Comparison of ENCODE assay signal across 32 cellular contexts in genomic region chr1:235293322-235293942, GRCh38. TPM values are rescaled to one million over a fixed set of nuclear protein-coding genes. Genes with fewer than 3 reads are reported as not detected.
A peak's percentile ranks its signal among the peaks of the same experiment; 100 is the strongest.
DNase-seq lines count a peak whose midpoint lies in the region; ATAC-seq and TF ChIP-seq lines count a peak whose summit lies in the region.
"Had no signal": no experiment of that assay in that cellular context is flagged by ENCODE, and none has a peak within 500 bp of the region (broad histone marks: within the 10 kb centered on the region; RNA-seq: fewer than 3 reads in every experiment).

No MANE protein-coding gene starts in this region.

- peaks cover 63% of the 10 kb centered on the region for H3K4me1 Mint-ChIP-seq in activated T-cell treated with anti-CD3 and anti-CD28 coated beads, Interleukin-2, amount 50 U/mL, for 24 hours (ENCODE audit: low read depth)
- H3K4me1 Mint-ChIP-seq in CD8-positive, alpha-beta T cell (ENCODE audit: low read depth), result peaks cover 66% of the 10 kb centered on the region
- peaks cover 66 to 75% (median 71%) of the 10 kb centered on the region in 3 donors for H3K4me1 Mint-ChIP-seq in T-cell
- peaks cover 22 to 81% (median 66%) of the 10 kb centered on the region in 4 donors for H3K4me1 Mint-ChIP-seq in naive thymus-derived CD8-positive, alpha-beta T cell

- H3K36me3 ChIP-seq in CD8-positive, alpha-beta T cell (ENCODE audit: insufficient read depth, low read length), result no peaks in the 10 kb centered on the region
- no peaks in the 10 kb centered on the region for H3K36me3 ChIP-seq in colonic mucosa
- H3K36me3 ChIP-seq: breast epithelium, pancreas, thoracic aorta had no signal

- no peaks in the 10 kb centered on the region for H3K27me3 Mint-ChIP-seq in activated T-cell treated with anti-CD3 and anti-CD28 coated beads, Interleukin-2, amount 50 U/mL, for 24 hours
- no peaks in the 10 kb centered on the region for H3K27me3 Mint-ChIP-seq in CD8-positive, alpha-beta T cell (ENCODE audit: low read depth)
- no peaks in the 10 kb centered on the region for H3K27me3 Mint-ChIP-seq in T-cell
- H3K27me3 Mint-ChIP-seq in naive thymus-derived CD8-positive, alpha-beta T cell, result no peaks in the 10 kb centered on the region

- CTCF ChIA-PET in CD8-positive, alpha-beta T cell (lab: Charles Lee), result interaction anchor here (0.8 kb wide), 1 partner anchor 48 kb away, joined by 4 read pairs; no protein-coding TSS in a partner anchor
- CTCF ChIA-PET in T-cell (lab: Charles Lee), result interaction anchor here in 1 of 2 donors (0.7 to 1.2 kb wide), 2 partner anchors 12 to 37 kb away, joined by 3 read pairs; no protein-coding TSS in a partner anchor

- in situ Hi-C loops in G401 (cut with HindIII; ENCODE audit: low sequenced_read_pairs), result no loop called here

- H3K4me1 ChIP-seq in CD8-positive, alpha-beta T cell (ENCODE audit: insufficient read depth, low read length), result peaks cover 52% of the 10 kb centered on the region
- peaks cover 4% of the 10 kb centered on the region for H3K4me1 ChIP-seq in colonic mucosa
- H3K4me1 ChIP-seq: breast epithelium had no signal

- H3K27ac ChIP-seq in CD8-positive, alpha-beta T cell (ENCODE audit: low read depth, low read length), result no peak overlapping the region
- no peak overlapping the region for H3K27ac ChIP-seq in colonic mucosa
- H3K27ac ChIP-seq: A549, breast epithelium, pancreas, thoracic aorta had no signal

- no peaks in the 10 kb centered on the region for H3K9me3 Mint-ChIP-seq in activated T-cell treated with anti-CD3 and anti-CD28 coated beads, Interleukin-2, amount 50 U/mL, for 24 hours
- peaks cover 3% of the 10 kb centered on the region for H3K9me3 Mint-ChIP-seq in CD8-positive, alpha-beta T cell
- no peaks in the 10 kb centered on the region for H3K9me3 Mint-ChIP-seq in T-cell
- peaks cover 0 to 6% (median 0%) of the 10 kb centered on the region in 9 donors for H3K9me3 Mint-ChIP-seq in naive thymus-derived CD8-positive, alpha-beta T cell
- H3K9me3 Mint-ChIP-seq: activated naive CD4-positive, alpha-beta T cell treated with anti-CD3 and anti-CD28 coated beads, Interleukin-2, amount 50 U/mL, for 72 hours had no signal

- no peak overlapping the region for H3K4me3 ChIP-seq in CD8-positive, alpha-beta T cell (ENCODE audit: low read depth, low read length)
- H3K4me3 ChIP-seq in colonic mucosa, result no peak overlapping the region
- H3K4me3 ChIP-seq: A549, breast epithelium, pancreas, skin epidermis, thoracic aorta had no signal

- H3K9me3 ChIP-seq in CD8-positive, alpha-beta T cell (ENCODE audit: low read length), result no peaks in the 10 kb centered on the region
- no peaks in the 10 kb centered on the region for H3K9me3 ChIP-seq in colonic mucosa
- H3K9me3 ChIP-seq: breast epithelium, pancreas, thoracic aorta had no signal

- DNase-seq in activated T-cell treated with anti-CD3 and anti-CD28 coated beads, Interleukin-2, amount 50 U/mL, for 24 hours, result no peak
- no peak for DNase-seq in activated T-cell treated with anti-CD3 and anti-CD28 coated beads, Interleukin-2, amount 50 U/mL, for 1 hour
- no peak for DNase-seq in CD8-positive, alpha-beta T cell
- DNase-seq in T-cell, result no peak
- DNase-seq in naive thymus-derived CD8-positive, alpha-beta T cell, result no peak
- DNase-seq in T1000 (lab: John Stamatoyannopoulos, UW), result no peak
- no peak for DNase-seq in G401 (ENCODE audit: low spot score)
- no peak for DNase-seq in colonic mucosa
- DNase-seq: activated CD8-positive, alpha-beta memory T cell treated with anti-CD3 and anti-CD28 coated beads, Interleukin-2, amount 50 U/mL, for 4 hours; anterior cingulate cortex; DMS 273 treated with DMSO at 0.1 percent for 48 hours; effector CD4-positive, alpha-beta T cell; H7; hypothalamus; mammary epithelial cell; NCI-H1436; NCI-H2081 treated with DMSO at 0.1 percent for 48 hours; NCI-H345; NCI-H69; pancreas; retina; Right ventricle myocardium superior; stimulated activated naive CD4-positive, alpha-beta T cell treated with Interleukin-2 at 50 U/mL for 16 hours had no signal

- H3K27ac Mint-ChIP-seq in activated T-cell treated with anti-CD3 and anti-CD28 coated beads, Interleukin-2, amount 50 U/mL, for 24 hours, result peak overlapping the region; percentile 27
- H3K27ac Mint-ChIP-seq in CD8-positive, alpha-beta T cell, result no peak overlapping the region
- peak overlapping the region; percentile 73 to 77 for H3K27ac Mint-ChIP-seq in T-cell
- H3K27ac Mint-ChIP-seq in naive thymus-derived CD8-positive, alpha-beta T cell, result peak overlapping the region in 8 of 10 donors; percentile 1 to 75 (median 56)
- H3K27ac Mint-ChIP-seq: activated naive CD4-positive, alpha-beta T cell treated with anti-CD3 and anti-CD28 coated beads, Interleukin-2, amount 50 U/mL, for 72 hours; activated T-helper 2 cell treated with anti-CD3 and anti-CD28 coated beads, Interferon-gamma antibody, Interleukin-2, Interleukin-4, amounts not matched to agents 10 μg/mL and 5 μg/mL and 100 μg/mL, durations not matched to agents 14 hours and 24 hours and 36 hours; T-helper 2 cell treated with Interferon-gamma antibody and Interleukin-4, amounts not matched to agents 5 μg/mL and 100 μg/mL, for 36 hours had no signal

- TF ChIP-seq CTCF in CD8-positive, alpha-beta T cell (IDR thresholded peaks at IDR 0.05), result no peak
- no peak for TF ChIP-seq CTCF in colonic mucosa (IDR thresholded peaks at IDR 0.05)

- intact Hi-C loops in CD8-positive, alpha-beta T cell (cut with DNase I, micrococcal nuclease), result loop anchor here in 1 of 2 experiments (5.0 kb wide), 1 partner anchor 34 kb away; the partner anchor contains the start of genes ARID4B and GGPS1
- intact Hi-C loops in colonic mucosa (cut with DNase I), result no loop called here

- H3K36me3 Mint-ChIP-seq in activated T-cell treated with anti-CD3 and anti-CD28 coated beads, Interleukin-2, amount 50 U/mL, for 24 hours (ENCODE audit: low read depth), result peaks cover 14% of the 10 kb centered on the region
- peaks cover 4% of the 10 kb centered on the region for H3K36me3 Mint-ChIP-seq in CD8-positive, alpha-beta T cell
- H3K36me3 Mint-ChIP-seq in T-cell, result peaks cover 8% of the 10 kb centered on the region
- H3K36me3 Mint-ChIP-seq in naive thymus-derived CD8-positive, alpha-beta T cell, result peaks cover 0 to 9% (median 0%) of the 10 kb centered on the region in 3 donors
- H3K36me3 Mint-ChIP-seq: activated naive CD4-positive, alpha-beta T cell treated with anti-CD3 and anti-CD28 coated beads, Interleukin-2, amount 50 U/mL, for 72 hours had no signal

- H3K4me3 Mint-ChIP-seq in activated T-cell treated with anti-CD3 and anti-CD28 coated beads, Interleukin-2, amount 50 U/mL, for 24 hours, result no peak overlapping the region
- H3K4me3 Mint-ChIP-seq in CD8-positive, alpha-beta T cell, result peak overlapping the region; percentile 21
- H3K4me3 Mint-ChIP-seq in T-cell, result no peak overlapping the region
- H3K4me3 Mint-ChIP-seq in naive thymus-derived CD8-positive, alpha-beta T cell, result peak overlapping the region in 4 of 10 donors; percentile 21 to 53 (median 25)
- H3K4me3 Mint-ChIP-seq: neural crest cell; T-helper 2 cell treated with Interferon-gamma antibody and Interleukin-4, amounts not matched to agents 5 μg/mL and 100 μg/mL, for 36 hours; WTC11 had no signal

- no peak for ATAC-seq in CD8-positive, alpha-beta T cell
- no peak for ATAC-seq in T-cell (replicated peaks in 1 of 4)
- peak; percentile 15 to 26 for ATAC-seq in naive thymus-derived CD8-positive, alpha-beta T cell
- ATAC-seq: A549; activated naive CD4-positive, alpha-beta T cell treated with anti-CD3 and anti-CD28 coated beads, Interleukin-2, amount 50 U/mL, for 72 hours; pancreas; WTC11 had no signal

- POLR2A ChIA-PET in CD8-positive, alpha-beta T cell (lab: Charles Lee), result interaction anchor here (0.6 kb wide), 1 partner anchor 37 kb away, joined by 3 read pairs; no protein-coding TSS in a partner anchor
- POLR2A ChIA-PET in T-cell (lab: Charles Lee), result interaction anchor here (0.5 to 1.4 kb wide), 4 partner anchors 11 to 177 kb away, joined by 3 to 5 read pairs (median 4); no protein-coding TSS in a partner anchor
- POLR2A ChIA-PET in naive thymus-derived CD8-positive, alpha-beta T cell (lab: Charles Lee), result interaction anchor here (0.8 to 1.1 kb wide), 2 partner anchors 35 to 78 kb away, joined by 3 to 4 read pairs; partner anchors contain the start of genes ARID4B and GGPS1

- no peaks in the 10 kb centered on the region for H3K27me3 ChIP-seq in CD8-positive, alpha-beta T cell (ENCODE audit: insufficient read depth, low read length)
- no peaks in the 10 kb centered on the region for H3K27me3 ChIP-seq in colonic mucosa
- H3K27me3 ChIP-seq: breast epithelium, pancreas had no signal

- no peak overlapping the region for H3K9ac ChIP-seq in colonic mucosa (ENCODE audit: low read depth in 2 of 2, low read length in 2 of 2)

RNA-seq across cellular contexts. Expression of gene ARID4B, which starts 34.5 kb away (rescaled TPM):
- 100 to 1,000 TPM; 153 to 156 TPM for total RNA-seq in CD8-positive, alpha-beta T cell
- total RNA-seq in T-cell, result 100 to 1,000 TPM in 2 of 5 donors, 10 to 100 TPM in 3; 70.4 to 151 (median 79.1) TPM
- 100 to 1,000 TPM in 1 of 2 experiments, 10 to 100 TPM in 1; 92.2 to 105 TPM for total RNA-seq in naive thymus-derived CD8-positive, alpha-beta T cell
- polyA plus RNA-seq in naive thymus-derived CD8-positive, alpha-beta T cell, result 10 to 100 TPM; 37.4 to 58.0 (median 52.8) TPM
- 6.6 and 11.2 TPM in 2 replicates for total RNA-seq in G401 (2014; rRNA removed; shearing (Covaris generic))
- total RNA-seq in colonic mucosa, result 10 to 100 TPM; 27.0 to 31.0 TPM

RNA-seq across cellular contexts. Expression of gene GGPS1, which starts 34.9 kb away (rescaled TPM):
- 10 to 100 TPM; 18.2 to 21.3 TPM for total RNA-seq in CD8-positive, alpha-beta T cell
- total RNA-seq in T-cell (10 to 100 TPM; 32.2 to 44.0 (median 39.8) TPM), colonic mucosa (10 to 100 TPM; 26.2 to 38.9 TPM)
- 10 to 100 TPM; 55.1 to 55.3 TPM for total RNA-seq in naive thymus-derived CD8-positive, alpha-beta T cell
- polyA plus RNA-seq in naive thymus-derived CD8-positive, alpha-beta T cell, result 10 to 100 TPM; 43.7 to 69.4 (median 57.3) TPM
- 9.9 and 35.0 TPM in 2 replicates for total RNA-seq in G401 (2014; rRNA removed; shearing (Covaris generic))

Comparison
In these comparisons a context has a peak if more than half of its experiments do, and no peak if none do; other contexts are left out.
1. ATAC-seq: peak in naive thymus-derived CD8-positive, alpha-beta T cell (2 of 2); none in CD8-positive, alpha-beta T cell (single experiment) and T-cell (0 of 4).